Comparison of ENCODE assay signal across 1 cellular context in the genomic region with DNA sequence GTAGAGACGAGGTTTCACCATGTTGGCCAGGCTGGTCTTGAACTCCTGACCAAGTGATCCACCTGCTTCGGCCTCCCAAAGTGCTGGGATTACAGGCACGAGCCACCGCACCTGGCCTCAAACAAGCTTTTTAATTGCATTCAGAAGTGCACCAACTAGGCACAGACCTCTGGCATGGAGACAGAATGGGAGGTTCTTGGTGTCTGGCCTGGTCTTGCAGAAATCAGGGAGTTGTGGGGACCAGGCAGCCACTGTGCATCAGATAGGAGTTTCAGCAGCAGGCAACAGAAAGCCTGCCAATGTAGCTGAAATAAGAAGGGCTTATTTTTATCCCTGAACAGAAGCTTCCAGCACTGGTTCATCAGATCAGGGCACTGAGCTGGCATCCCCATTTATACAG.
TF ChIP-seq lines count a peak whose summit lies in the region.

No MANE protein-coding gene starts in this region.

TF ChIP-seq in GM12878, 131 proteins besides CTCF, POLR2A, EP300 and RAD21:
- TF ChIP-seq NFXL1 (IDR thresholded peaks at IDR 0.05; ENCODE audit: borderline replicate concordance) (no peak), KAT2A (conservative IDR thresholded peaks at IDR 0.05; ENCODE audit: control insufficient read depth, low read depth, low read length) (no peak), RBBP5 (conservative IDR thresholded peaks at IDR 0.05) (no peak), ZNF622 (IDR thresholded peaks at IDR 0.05) (no peak), HDGF (IDR thresholded peaks at IDR 0.05) (0 out of 2 replicates have a peak, but pooled peaks have one; percentile 27), ETV6 (conservative IDR thresholded peaks at IDR 0.05 in 1 of 2, IDR thresholded peaks at IDR 0.05 in 1 of 2; ENCODE audit: borderline replicate concordance in 1 of 2, low read depth in 1 of 2) (no peak)
- TF ChIP-seq, protein P1, sequence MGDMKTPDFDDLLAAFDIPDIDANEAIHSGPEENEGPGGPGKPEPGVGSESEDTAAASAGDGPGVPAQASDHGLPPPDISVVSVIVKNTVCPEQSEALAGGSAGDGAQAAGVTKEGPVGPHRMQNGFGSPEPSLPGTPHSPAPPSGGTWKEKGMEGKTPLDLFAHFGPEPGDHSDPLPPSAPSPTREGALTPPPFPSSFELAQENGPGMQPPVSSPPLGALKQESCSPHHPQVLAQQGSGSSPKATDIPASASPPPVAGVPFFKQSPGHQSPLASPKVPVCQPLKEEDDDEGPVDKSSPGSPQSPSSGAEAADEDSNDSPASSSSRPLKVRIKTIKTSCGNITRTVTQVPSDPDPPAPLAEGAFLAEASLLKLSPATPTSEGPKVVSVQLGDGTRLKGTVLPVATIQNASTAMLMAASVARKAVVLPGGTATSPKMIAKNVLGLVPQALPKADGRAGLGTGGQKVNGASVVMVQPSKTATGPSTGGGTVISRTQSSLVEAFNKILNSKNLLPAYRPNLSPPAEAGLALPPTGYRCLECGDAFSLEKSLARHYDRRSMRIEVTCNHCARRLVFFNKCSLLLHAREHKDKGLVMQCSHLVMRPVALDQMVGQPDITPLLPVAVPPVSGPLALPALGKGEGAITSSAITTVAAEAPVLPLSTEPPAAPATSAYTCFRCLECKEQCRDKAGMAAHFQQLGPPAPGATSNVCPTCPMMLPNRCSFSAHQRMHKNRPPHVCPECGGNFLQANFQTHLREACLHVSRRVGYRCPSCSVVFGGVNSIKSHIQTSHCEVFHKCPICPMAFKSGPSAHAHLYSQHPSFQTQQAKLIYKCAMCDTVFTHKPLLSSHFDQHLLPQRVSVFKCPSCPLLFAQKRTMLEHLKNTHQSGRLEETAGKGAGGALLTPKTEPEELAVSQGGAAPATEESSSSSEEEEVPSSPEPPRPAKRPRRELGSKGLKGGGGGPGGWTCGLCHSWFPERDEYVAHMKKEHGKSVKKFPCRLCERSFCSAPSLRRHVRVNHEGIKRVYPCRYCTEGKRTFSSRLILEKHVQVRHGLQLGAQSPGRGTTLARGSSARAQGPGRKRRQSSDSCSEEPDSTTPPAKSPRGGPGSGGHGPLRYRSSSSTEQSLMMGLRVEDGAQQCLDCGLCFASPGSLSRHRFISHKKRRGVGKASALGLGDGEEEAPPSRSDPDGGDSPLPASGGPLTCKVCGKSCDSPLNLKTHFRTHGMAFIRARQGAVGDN (IDR thresholded peaks at IDR 0.05): no peak
- TF ChIP-seq, protein P2, sequence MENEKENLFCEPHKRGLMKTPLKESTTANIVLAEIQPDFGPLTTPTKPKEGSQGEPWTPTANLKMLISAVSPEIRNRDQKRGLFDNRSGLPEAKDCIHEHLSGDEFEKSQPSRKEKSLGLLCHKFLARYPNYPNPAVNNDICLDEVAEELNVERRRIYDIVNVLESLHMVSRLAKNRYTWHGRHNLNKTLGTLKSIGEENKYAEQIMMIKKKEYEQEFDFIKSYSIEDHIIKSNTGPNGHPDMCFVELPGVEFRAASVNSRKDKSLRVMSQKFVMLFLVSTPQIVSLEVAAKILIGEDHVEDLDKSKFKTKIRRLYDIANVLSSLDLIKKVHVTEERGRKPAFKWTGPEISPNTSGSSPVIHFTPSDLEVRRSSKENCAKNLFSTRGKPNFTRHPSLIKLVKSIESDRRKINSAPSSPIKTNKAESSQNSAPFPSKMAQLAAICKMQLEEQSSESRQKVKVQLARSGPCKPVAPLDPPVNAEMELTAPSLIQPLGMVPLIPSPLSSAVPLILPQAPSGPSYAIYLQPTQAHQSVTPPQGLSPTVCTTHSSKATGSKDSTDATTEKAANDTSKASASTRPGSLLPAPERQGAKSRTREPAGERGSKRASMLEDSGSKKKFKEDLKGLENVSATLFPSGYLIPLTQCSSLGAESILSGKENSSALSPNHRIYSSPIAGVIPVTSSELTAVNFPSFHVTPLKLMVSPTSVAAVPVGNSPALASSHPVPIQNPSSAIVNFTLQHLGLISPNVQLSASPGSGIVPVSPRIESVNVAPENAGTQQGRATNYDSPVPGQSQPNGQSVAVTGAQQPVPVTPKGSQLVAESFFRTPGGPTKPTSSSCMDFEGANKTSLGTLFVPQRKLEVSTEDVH (IDR thresholded peaks at IDR 0.05; ENCODE audit: low read depth, partially characterized antibody): no peak
